Comparison of ENCODE assay signal across 20 cellular contexts in genomic region chr5:135565256-135565655, GRCh38. TPM values are rescaled to one million over a fixed set of nuclear protein-coding genes. Genes with fewer than 3 reads are reported as not detected.
DNase-seq lines count a peak whose midpoint lies in the region; ATAC-seq and TF ChIP-seq lines count a peak whose summit lies in the region.
"Had no signal": no experiment of that assay in that cellular context is flagged by ENCODE, and none has a peak within 500 bp of the region (broad histone marks: within the 10 kb centered on the region; RNA-seq: fewer than 3 reads in every experiment).

No MANE protein-coding gene starts in this region.

- DNase-seq in AG09319 (ENCODE audit: extremely low read depth, low read depth), result peak; percentile 12
- no peak for DNase-seq in GM23338 (ENCODE audit: low spot score)
- peak; percentile 53 for DNase-seq in adipocyte (ENCODE audit: low read depth)
- no peak for DNase-seq in sciatic nerve (ENCODE audit: low spot score)
- DNase-seq in activated CD4-positive, CD25-positive, alpha-beta regulatory T cell (lab: John Stamatoyannopoulos, UW), result no peak
- no peak for DNase-seq in GM13976 (ENCODE audit: low spot score)
- DNase-seq: 8988T, BE2C, DMS53, EL, GOT3, Kasumi-1, NCI-H1417 treated with DMSO at 0.1 percent for 48 hours, NCI-H187, NCI-H2107, T-cell had no signal

- H2AFZ ChIP-seq in GM23338, result no peak overlapping the region

- H3K4me3 ChIP-seq in GM23338 (no peak overlapping the region), adipocyte (ENCODE audit: low read length) (no peak overlapping the region), iPS-20b (ENCODE audit: low read length) (peak overlapping the region; percentile 22; the same call in 1 of the 2 replicates)

- no peaks in the 10 kb centered on the region for H4K20me1 ChIP-seq in GM23338 (replicated peaks; ENCODE audit: insufficient read depth)

- H3K4me2 ChIP-seq in GM23338, result peak overlapping the region; percentile 30

- peaks cover 18% of the 10 kb centered on the region for H3K27me3 Mint-ChIP-seq in GM23338 (ENCODE audit: insufficient read depth, low read depth, poor library complexity)

- H3K4me1 ChIP-seq in GM23338 (ENCODE audit: insufficient read depth) (peaks cover 27% of the 10 kb centered on the region), adipocyte (ENCODE audit: control insufficient read depth, insufficient read depth, low read length) (peaks cover 9% of the 10 kb centered on the region), iPS-20b (ENCODE audit: insufficient read depth, low read length) (peaks cover 12% of the 10 kb centered on the region; the same call in 1 of the 2 replicates)
- H3K4me1 ChIP-seq: BE2C had no signal

- H3K36me3 ChIP-seq in GM23338 (ENCODE audit: insufficient read depth) (no peaks in the 10 kb centered on the region), adipocyte (ENCODE audit: control insufficient read depth, insufficient read depth, low read length, severe bottlenecking) (no peaks in the 10 kb centered on the region), iPS-20b (ENCODE audit: insufficient read depth, low read depth, low read length) (no peaks in the 10 kb centered on the region)
- H3K36me3 ChIP-seq: BE2C had no signal

- 0 out of 2 replicates have a peak, but pooled peaks cover 13% of the 10 kb centered on the region for H3K27me3 ChIP-seq in GM23338 (ENCODE audit: insufficient read depth)
- peaks cover 2% of the 10 kb centered on the region for H3K27me3 ChIP-seq in adipocyte (replicated peaks; ENCODE audit: control insufficient read depth, insufficient read depth, low read length)
- H3K27me3 ChIP-seq in iPS-20b (ENCODE audit: insufficient read depth, low read length), result peaks cover 45% of the 10 kb centered on the region
- H3K27me3 ChIP-seq: BE2C had no signal

- intact Hi-C loops in sciatic nerve (cut with DNase I), result no loop called here

- no peaks in the 10 kb centered on the region for H3K9me3 Mint-ChIP-seq in GM23338
- H3K9me3 Mint-ChIP-seq: T-cell had no signal

- no peak overlapping the region for H3K27ac Mint-ChIP-seq in GM23338
- H3K27ac Mint-ChIP-seq: T-cell had no signal

- H3K27ac ChIP-seq in GM23338 (ENCODE audit: low read depth) (no peak overlapping the region), iPS-20b (ENCODE audit: low read length) (no peak overlapping the region)

- no peaks in the 10 kb centered on the region for H3K79me2 ChIP-seq in GM23338 (replicated peaks; ENCODE audit: insufficient read depth)

- in situ Hi-C loops in GM13976 (cut with MboI; ENCODE audit: low sequenced_read_pairs, unreplicated experiment), result loop anchor here (10.0 kb wide), 1 partner anchor 270 kb away; the partner anchor contains the start of gene SLC25A48

- no peaks in the 10 kb centered on the region for H3K36me3 Mint-ChIP-seq in GM23338 (ENCODE audit: low read depth)
- H3K36me3 Mint-ChIP-seq: T-cell had no signal

- ATAC-seq in GM23338 (no peak), sciatic nerve (no peak), HG03175 (IDR thresholded peaks at IDR 0.05; ENCODE audit: unreplicated experiment) (no peak)

- no peaks in the 10 kb centered on the region for H3F3A ChIP-seq in GM23338 (replicated peaks; ENCODE audit: low read depth)

- H3K9me2 ChIP-seq in GM23338 (ENCODE audit: insufficient read depth), result no peaks in the 10 kb centered on the region

- H3K9ac ChIP-seq in adipocyte (ENCODE audit: low read length) (no peak overlapping the region), iPS-20b (ENCODE audit: low read depth, low read length) (no peak overlapping the region)

- TF ChIP-seq CTCF in AG09319 (IDR thresholded peaks at IDR 0.05; ENCODE audit: low read depth, low read length) (no peak), GM23338 (conservative IDR thresholded peaks at IDR 0.05; ENCODE audit: low read depth in 2 of 2) (no peak), GM13976 (IDR thresholded peaks at IDR 0.05; ENCODE audit: borderline replicate concordance, control extremely low read depth, extremely low read depth, insufficient read depth, missing control alignments) (no peak)

- H3K4me1 Mint-ChIP-seq in GM23338, result peaks cover 39% of the 10 kb centered on the region

- peak overlapping the region; percentile 8; the same call in 1 of the 3 replicates for H3K4me3 Mint-ChIP-seq in GM23338
- H3K4me3 Mint-ChIP-seq: T-cell had no signal

- H3K9me3 ChIP-seq in adipocyte (ENCODE audit: control insufficient read depth, low read length), result no peaks in the 10 kb centered on the region
- no peaks in the 10 kb centered on the region for H3K9me3 ChIP-seq in iPS-20b (ENCODE audit: insufficient read depth, low read depth, low read length)
- H3K9me3 ChIP-seq: BE2C had no signal

TF ChIP-seq in GM23338, 12 proteins besides CTCF, POLR2A, EP300 and RAD21:
- TF ChIP-seq ZNF114 (CRISPR knock-in tag; IDR thresholded peaks at IDR 0.05) (no peak), POLR2AphosphoS5 (IDR thresholded peaks at IDR 0.05; ENCODE audit: low read depth) (no peak), JUNB (IDR thresholded peaks at IDR 0.05; ENCODE audit: unreplicated experiment) (no peak), EZH2 (IDR thresholded peaks at IDR 0.05; ENCODE audit: low read depth, unreplicated experiment) (no peak), NANOG (IDR thresholded peaks at IDR 0.05; ENCODE audit: borderline replicate concordance) (no peak), ZNF331 (CRISPR knock-in tag; IDR thresholded peaks at IDR 0.05; ENCODE audit: low read depth) (no peak), STAT1 (IDR thresholded peaks at IDR 0.05; ENCODE audit: unreplicated experiment) (no peak), CREB1 (CRISPR knock-in tag; IDR thresholded peaks at IDR 0.05; ENCODE audit: low read depth) (no peak), EZH2phosphoT487 (IDR thresholded peaks at IDR 0.05; ENCODE audit: unreplicated experiment) (no peak)

RNA-seq across cellular contexts. Expression of gene CXCL14, which starts 13.5 kb away (rescaled TPM):
- not detected in 2 replicates for total RNA-seq in GM23338 (2014; rRNA removed; shearing (Covaris generic))
- 1.7 TPM in 2 replicates for polyA plus RNA-seq in GM23338 (2016; fragmentation: Nextera tagmentation; extraction: Ambion mirVana)
- 184 TPM for total RNA-seq in sciatic nerve
- total RNA-seq: MCF 10A, T-cell had no signal

RNA-seq across cellular contexts. Expression of gene NEUROG1, which starts 29.5 kb away (rescaled TPM):
- not detected in 2 replicates for total RNA-seq in GM23338 (2014; rRNA removed; shearing (Covaris generic))
- 0.16 TPM in 1 of 2 replicates, not detected in the other for polyA plus RNA-seq in GM23338 (2016; fragmentation: Nextera tagmentation; extraction: Ambion mirVana)
- not detected for total RNA-seq in sciatic nerve
- total RNA-seq: MCF 10A, NCI-H460, T-cell had no signal

Comparison
In these comparisons a context has a peak if more than half of its experiments do, and no peak if none do; other contexts are left out.
1. DNase-seq: peak in AG09319 (single experiment) and adipocyte (single experiment); none in GM23338 (single experiment), sciatic nerve (single experiment), activated CD4-positive, CD25-positive, alpha-beta regulatory T cell (0 of 4) and GM13976 (single experiment).
2. RNA of gene CXCL14, which starts 13.5 kb away (total RNA-seq): 184 TPM in sciatic nerve (single experiment); not detected in GM23338; every median in the first group is over 100 times any median in the second.